Comparison of ENCODE assay signal across 8 cellular contexts in the genomic region with DNA sequence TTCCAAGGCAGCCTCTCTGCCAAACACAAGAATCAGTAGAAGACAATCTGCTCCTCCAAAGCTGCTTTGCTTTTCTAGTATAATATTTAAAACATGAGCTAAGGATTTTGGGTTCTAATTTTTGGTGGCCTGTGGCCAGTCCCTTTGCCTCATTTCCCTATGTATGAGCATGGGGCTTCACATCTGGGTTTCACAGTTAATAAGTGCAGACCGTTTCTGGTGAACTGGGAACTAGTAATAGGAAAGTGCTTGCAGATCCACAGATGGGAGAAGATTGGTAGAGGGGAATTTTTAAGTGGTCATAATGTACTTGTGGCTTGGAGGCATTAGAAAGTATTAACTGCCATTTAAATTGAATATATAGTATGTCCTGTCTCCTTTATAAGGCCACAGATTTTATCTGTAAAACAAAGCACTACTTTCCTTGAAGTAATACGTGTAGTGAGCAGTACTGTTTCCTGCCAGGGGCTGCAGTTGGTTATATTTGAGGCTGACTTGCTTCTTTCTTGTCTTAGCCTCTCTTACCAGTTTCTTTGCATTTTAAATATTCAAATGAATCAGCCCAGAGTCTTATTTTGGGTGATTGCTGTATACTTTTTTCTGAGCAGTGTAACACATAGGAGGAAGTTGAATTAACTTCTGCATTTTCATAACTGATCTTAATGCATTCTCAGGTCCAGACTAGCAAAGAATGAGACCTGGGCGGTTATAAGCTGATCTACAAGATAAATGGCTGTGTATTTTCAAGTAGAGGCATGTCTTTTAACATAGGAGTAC. TPM values are rescaled to one million over a fixed set of nuclear protein-coding genes. Genes with fewer than 3 reads are reported as not detected.
DNase-seq lines count a peak whose midpoint lies in the region; ATAC-seq and TF ChIP-seq lines count a peak whose summit lies in the region.

No MANE protein-coding gene starts in this region.

- DNase-seq in GM13976 (ENCODE audit: low spot score) = peak; percentile 56
- DNase-seq in activated naive CD8-positive, alpha-beta T cell treated with anti-CD3 and anti-CD28 coated beads, Interleukin-2, amount 50 U/mL, for 24 hours = no peak
- DNase-seq in lower lobe of right lung = no peak
- no peak for DNase-seq in upper lobe of left lung
- DNase-seq in ureter (ENCODE audit: low spot score) = no peak
- no peak for DNase-seq in NCI-H510A treated with DMSO at 0.1 percent for 48 hours (lab: John Stamatoyannopoulos, UW)

- peaks cover 2% of the 10 kb centered on the region for H3K27me3 Mint-ChIP-seq in activated naive CD8-positive, alpha-beta T cell treated with anti-CD3 and anti-CD28 coated beads, Interleukin-2, amount 50 U/mL, for 24 hours

- TF ChIP-seq EP300 in upper lobe of left lung (IDR thresholded peaks at IDR 0.05) = no peak

- H3K4me1 Mint-ChIP-seq in activated naive CD8-positive, alpha-beta T cell treated with anti-CD3 and anti-CD28 coated beads, Interleukin-2, amount 50 U/mL, for 24 hours = peaks cover 58% of the 10 kb centered on the region

- no peaks in the 10 kb centered on the region for H3K9me3 Mint-ChIP-seq in activated naive CD8-positive, alpha-beta T cell treated with anti-CD3 and anti-CD28 coated beads, Interleukin-2, amount 50 U/mL, for 24 hours

- peaks cover 60% of the 10 kb centered on the region for H3K4me1 ChIP-seq in lower lobe of right lung
- peaks cover 54 to 64% (median 59%) of the 10 kb centered on the region in 4 donors for H3K4me1 ChIP-seq in upper lobe of left lung

- intact Hi-C loops in lower lobe of right lung (cut with DNase I) = no loop called here

- ATAC-seq in GM21619 (IDR thresholded peaks at IDR 0.05; ENCODE audit: unreplicated experiment) = peak; percentile 48
- peak; percentile 29 for ATAC-seq in activated naive CD8-positive, alpha-beta T cell treated with anti-CD3 and anti-CD28 coated beads, Interleukin-2, amount 50 U/mL, for 24 hours
- no peak for ATAC-seq in lower lobe of right lung
- no peak for ATAC-seq in upper lobe of left lung (ENCODE audit: low FRiP score in 2 of 2)

- no peaks in the 10 kb centered on the region for H3K27me3 ChIP-seq in lower lobe of right lung (ENCODE audit: low read depth)
- no peaks in the 10 kb centered on the region for H3K27me3 ChIP-seq in upper lobe of left lung

- in situ Hi-C loops in GM13976 (cut with MboI; ENCODE audit: low sequenced_read_pairs, unreplicated experiment) = no loop called here

- peak overlapping the region; percentile 96 for H3K27ac ChIP-seq in KOPT-K1 (ENCODE audit: low read depth, low read length, poor library complexity, severe bottlenecking)
- H3K27ac ChIP-seq in lower lobe of right lung = peak overlapping the region; percentile 95
- H3K27ac ChIP-seq in upper lobe of left lung = peak overlapping the region; percentile 95 to 100 (median 98)

- TF ChIP-seq POLR2A in upper lobe of left lung (IDR thresholded peaks at IDR 0.05) = no peak

- peaks cover 56% of the 10 kb centered on the region for H3K36me3 Mint-ChIP-seq in activated naive CD8-positive, alpha-beta T cell treated with anti-CD3 and anti-CD28 coated beads, Interleukin-2, amount 50 U/mL, for 24 hours (ENCODE audit: low read depth)

- 7% methylated on average over 3 of the region's 3 CpGs for WGBS in upper lobe of left lung, 2 donors

- H3K9me3 ChIP-seq in KOPT-K1 (ENCODE audit: insufficient read depth, low read length, poor library complexity, severe bottlenecking) = no peaks in the 10 kb centered on the region
- H3K9me3 ChIP-seq in lower lobe of right lung = no peaks in the 10 kb centered on the region
- no peaks in the 10 kb centered on the region for H3K9me3 ChIP-seq in upper lobe of left lung

- no peak for TF ChIP-seq CTCF in GM13976 (IDR thresholded peaks at IDR 0.05; ENCODE audit: borderline replicate concordance, control extremely low read depth, extremely low read depth, insufficient read depth, missing control alignments)
- TF ChIP-seq CTCF in lower lobe of right lung (IDR thresholded peaks at IDR 0.05) = no peak
- TF ChIP-seq CTCF in upper lobe of left lung (IDR thresholded peaks at IDR 0.05) = no peak

- peak overlapping the region; percentile 93 for H3K27ac Mint-ChIP-seq in activated naive CD8-positive, alpha-beta T cell treated with anti-CD3 and anti-CD28 coated beads, Interleukin-2, amount 50 U/mL, for 24 hours

- peaks cover 29% of the 10 kb centered on the region for H3K36me3 ChIP-seq in KOPT-K1 (ENCODE audit: insufficient read depth, low read length)
- H3K36me3 ChIP-seq in lower lobe of right lung = peaks cover 22% of the 10 kb centered on the region
- peaks cover 0 to 18% (median 0%) of the 10 kb centered on the region in 4 donors for H3K36me3 ChIP-seq in upper lobe of left lung

- H3K4me3 ChIP-seq in lower lobe of right lung (peak overlapping the region; percentile 92), upper lobe of left lung (peak overlapping the region; percentile 61 to 95 (median 84))

- peak overlapping the region; percentile 90 for H3K4me3 Mint-ChIP-seq in activated naive CD8-positive, alpha-beta T cell treated with anti-CD3 and anti-CD28 coated beads, Interleukin-2, amount 50 U/mL, for 24 hours

RNA-seq across cellular contexts. Expression of a gene that starts 1.6 kb away (rescaled TPM):
- 382 TPM for total RNA-seq in lower lobe of right lung
- total RNA-seq in upper lobe of left lung = 100 to 1,000 TPM; 233 to 440 (median 357) TPM
- total RNA-seq in ureter = 520 TPM

RNA-seq across cellular contexts. Expression of a gene that starts 42.2 kb away (rescaled TPM):
- total RNA-seq in lower lobe of right lung (4.6 TPM), upper lobe of left lung (1 to 10 TPM in 5 of 6 donors, under 1 TPM in 1; 0.33 to 6.4 (median 4.1) TPM), ureter (1.5 TPM)

RNA-seq across cellular contexts. Expression of a gene that starts 51.3 kb away (rescaled TPM):
- 58.8 TPM for total RNA-seq in lower lobe of right lung
- total RNA-seq in upper lobe of left lung = 100 to 1,000 TPM in 4 of 6 donors, 10 to 100 TPM in 2; 67.1 to 168 (median 118) TPM
- 82.0 TPM for total RNA-seq in ureter

RNA-seq across cellular contexts. Expression of a gene that starts 51.7 kb away (rescaled TPM):
- total RNA-seq in lower lobe of right lung (65.8 TPM), upper lobe of left lung (100 to 1,000 TPM in 2 of 6 donors, 10 to 100 TPM in 4; 69.8 to 153 (median 87.2) TPM), ureter (66.2 TPM)

RNA-seq across cellular contexts. Expression of a gene that starts 51.8 kb away (rescaled TPM):
- total RNA-seq in lower lobe of right lung (10.4 TPM), upper lobe of left lung (10 to 100 TPM in 2 of 6 donors, 1 to 10 TPM in 4; 1.3 to 17.2 (median 6.4) TPM), ureter (not detected)

Comparison
In these comparisons a context has a peak if more than half of its experiments do, and no peak if none do; other contexts are left out.
1. ATAC-seq: peak in GM21619 (single experiment) and activated naive CD8-positive, alpha-beta T cell treated with anti-CD3 and anti-CD28 coated beads, Interleukin-2, amount 50 U/mL, for 24 hours (single experiment); none in lower lobe of right lung (0 of 2) and upper lobe of left lung (0 of 2).
2. Peak in every context shown above with its lines, with median percentiles within 50 percentile points of each other: H3K27ac ChIP-seq.